In the genomic region with DNA sequence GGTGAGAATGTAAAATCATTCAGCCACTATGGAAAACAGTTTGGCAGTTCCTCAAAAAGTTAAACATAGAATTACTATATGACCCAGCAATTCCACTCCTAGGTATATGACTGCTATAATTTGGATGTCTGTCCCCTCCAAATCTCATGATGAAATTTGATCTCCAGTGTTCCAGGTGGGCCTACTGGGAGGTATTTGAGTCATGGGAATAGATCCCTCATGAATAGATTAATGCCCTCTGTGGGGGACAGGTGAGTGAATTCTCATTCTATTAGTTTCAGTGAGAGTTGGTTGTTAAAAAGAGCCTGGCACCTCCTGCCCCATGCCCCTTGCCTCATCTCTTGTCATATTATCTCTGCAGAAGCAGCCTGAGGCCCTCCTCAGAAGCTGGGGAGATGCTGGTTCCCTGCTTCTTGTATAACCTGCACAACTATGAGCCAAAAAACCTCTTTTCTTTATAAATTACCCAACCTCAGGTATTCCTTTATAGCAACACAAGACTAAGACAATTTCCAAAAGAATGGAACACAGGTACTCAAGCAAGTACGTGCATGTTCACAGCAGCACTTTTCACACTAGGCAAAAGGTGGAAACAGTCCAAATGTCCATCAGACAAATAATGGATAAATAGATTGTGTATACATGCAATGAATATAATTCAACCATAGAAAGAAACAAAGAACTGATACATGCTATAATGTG, we compare ENCODE assay signal across 20 cellular contexts. TPM values are rescaled to one million over a fixed set of nuclear protein-coding genes. Genes with fewer than 3 reads are reported as not detected.
DNase-seq lines count a peak whose midpoint lies in the region; ATAC-seq, FAIRE-seq and TF ChIP-seq lines count a peak whose summit lies in the region.
"Had no signal": no experiment of that assay in that cellular context is flagged by ENCODE, and none has a peak within 500 bp of the region (broad histone marks: within the 10 kb centered on the region; RNA-seq: fewer than 3 reads in every experiment).

No MANE protein-coding gene starts in this region.

- no peaks in the 10 kb centered on the region for H3K79me2 ChIP-seq in OCI-LY3 (ENCODE audit: low read length)
- no peaks in the 10 kb centered on the region for H3K79me2 ChIP-seq in keratinocyte (ENCODE audit: control insufficient read depth, insufficient read depth, low read length)

- H3K9me3 ChIP-seq in OCI-LY3 (ENCODE audit: insufficient read depth, low read length), result no peaks in the 10 kb centered on the region
- no peaks in the 10 kb centered on the region for H3K9me3 ChIP-seq in keratinocyte (ENCODE audit: control insufficient read depth, low read depth, low read length)
- H3K9me3 ChIP-seq: BLaER1, Caco-2 had no signal

- H3K4me1 ChIP-seq in OCI-LY3 (ENCODE audit: low read length) (peaks cover 25% of the 10 kb centered on the region), keratinocyte (ENCODE audit: control insufficient read depth, extremely low read depth, insufficient read depth, low read length) (peaks cover 25% of the 10 kb centered on the region)
- H3K4me1 ChIP-seq: BLaER1 had no signal

- H2AFZ ChIP-seq in OCI-LY3 (ENCODE audit: low read depth, low read length), result no peak overlapping the region
- H2AFZ ChIP-seq in keratinocyte (ENCODE audit: control insufficient read depth, low read length), result no peak overlapping the region

- H3K9ac ChIP-seq in OCI-LY3 (ENCODE audit: low read length) (no peak overlapping the region), keratinocyte (ENCODE audit: control insufficient read depth, extremely low read depth, insufficient read depth, low read length) (no peak overlapping the region)
- H3K9ac ChIP-seq: BLaER1 had no signal

- no peaks in the 10 kb centered on the region for H3K9me1 ChIP-seq in keratinocyte (ENCODE audit: control insufficient read depth, extremely low read depth, insufficient read depth, low read length)

- peak; percentile 16 for ATAC-seq in HG02870 (IDR thresholded peaks at IDR 0.05; ENCODE audit: unreplicated experiment)
- ATAC-seq: CD8-positive, alpha-beta T cell; GM23338; HCT116 had no signal

- no peaks in the 10 kb centered on the region for H3K27me3 ChIP-seq in OCI-LY3 (ENCODE audit: low read depth, low read length)
- no peaks in the 10 kb centered on the region for H3K27me3 ChIP-seq in keratinocyte (ENCODE audit: control insufficient read depth, extremely low read depth, insufficient read depth, low read length)
- H3K27me3 ChIP-seq: BLaER1 had no signal

- H3K27ac ChIP-seq in OCI-LY3 (ENCODE audit: low read length) (no peak overlapping the region), epithelial cell of prostate (peak overlapping the region; percentile 18), keratinocyte (ENCODE audit: control insufficient read depth, insufficient read depth, low read length) (no peak overlapping the region)
- H3K27ac ChIP-seq: BLaER1, C4-2B had no signal

- TF ChIP-seq CTCF in OCI-LY3 (IDR thresholded peaks at IDR 0.05; ENCODE audit: low read depth, low read length) (no peak), keratinocyte (optimal IDR thresholded peaks at IDR 0.05 in 1 of 3, IDR thresholded peaks at IDR 0.05 in 1 of 3, conservative IDR thresholded peaks at IDR 0.05 in 1 of 3; ENCODE audit: extremely low read depth in 1 of 3, insufficient read depth in 2 of 3, low read length in 3 of 3) (no peak)

- H3K4me3 ChIP-seq in OCI-LY3 (ENCODE audit: low read length), result no peak overlapping the region
- no peak overlapping the region for H3K4me3 ChIP-seq in keratinocyte (ENCODE audit: control insufficient read depth in 2 of 3, extremely low read depth in 1 of 3, insufficient read depth in 2 of 3, low read depth in 1 of 3, low read length in 3 of 3)
- H3K4me3 ChIP-seq: BLaER1, GM23338 had no signal

- DNase-seq in epithelial cell of prostate (ENCODE audit: low read depth, low spot score) (no peak), keratinocyte (ENCODE audit: low read depth, low spot score) (no peak), NCI-H2029 (lab: John Stamatoyannopoulos, UW) (no peak), G401 (ENCODE audit: low spot score) (no peak), hippocampal formation (lab: John Stamatoyannopoulos, UW) (no peak)
- DNase-seq: Caco-2; CD4-positive, CD25-positive, alpha-beta regulatory T cell; CD8-positive, alpha-beta T cell; DMS79; EL; GF-D8; H9; HFFc6 had no signal

- H3K4me2 ChIP-seq in OCI-LY3 (ENCODE audit: low read length) (peak overlapping the region; percentile 39; the same call in 1 of the 2 replicates), keratinocyte (ENCODE audit: control insufficient read depth, extremely low read depth, insufficient read depth, low read depth, low read length) (peak overlapping the region; percentile 42)
- H3K4me2 ChIP-seq: BLaER1, GM23338 had no signal

- H3K36me3 ChIP-seq in OCI-LY3 (replicated peaks; ENCODE audit: low read depth, low read length), result no peaks in the 10 kb centered on the region
- no peaks in the 10 kb centered on the region for H3K36me3 ChIP-seq in keratinocyte (ENCODE audit: control insufficient read depth in 2 of 2, extremely low read depth in 1 of 2, insufficient read depth in 2 of 2, low read length in 2 of 2)
- H3K36me3 ChIP-seq: BLaER1 had no signal

- no peaks in the 10 kb centered on the region for H4K20me1 ChIP-seq in OCI-LY3 (ENCODE audit: insufficient read depth, low read length)
- no peaks in the 10 kb centered on the region for H4K20me1 ChIP-seq in keratinocyte (ENCODE audit: control insufficient read depth, extremely low read depth, insufficient read depth, low read length)
- H4K20me1 ChIP-seq: BLaER1 had no signal

- in situ Hi-C loops in G401 (cut with HindIII; ENCODE audit: low sequenced_read_pairs), result no loop called here

- FAIRE-seq in keratinocyte (lab: Jason Lieb, UNC), result no peak
- FAIRE-seq: GM18507 had no signal

- dilution Hi-C loops in keratinocyte (cut with MboI; ENCODE audit: extremely low pct_ligation_motif_present, low sequenced_read_pairs), result no loop called here

RNA-seq across cellular contexts. Expression of a gene that starts 8.8 kb away (rescaled TPM):
- 35.7 to 70.4 TPM (median 52.3 TPM) in 3 replicates for polyA plus RNA-seq in keratinocyte
- polyA plus RNA-seq in keratinocyte (2011; ENCODE audit: low read depth), result 38.6 TPM
- 32.3 and 32.7 TPM in 2 replicates for polyA plus RNA-seq in keratinocyte (2011; cell fraction: cytosol; rRNA removed)
- polyA plus RNA-seq in keratinocyte (2011; cell fraction: nucleus; rRNA removed), result 127 and 163 TPM in 2 replicates
- 25.9 and 43.2 TPM in 2 replicates for polyA plus RNA-seq in keratinocyte (2012; ENCODE audit: low replicate concordance)
- polyA minus RNA-seq in keratinocyte, result 34.9 to 50.0 TPM (median 40.9 TPM) in 3 replicates
- polyA minus RNA-seq in keratinocyte (2011; cell fraction: cytosol; rRNA and poly(A)+ RNA removed), result 29.9 TPM
- polyA minus RNA-seq in keratinocyte (2011; cell fraction: nucleus; rRNA and poly(A)+ RNA removed), result 21.9 and 32.6 TPM in 2 replicates
- total RNA-seq in G401 (2014; rRNA removed; shearing (Covaris generic)), result 19.1 and 29.9 TPM in 2 replicates

RNA-seq across cellular contexts. Expression of a gene that starts 30.2 kb away (rescaled TPM):
- 18.1 to 21.3 TPM (median 20.9 TPM) in 3 replicates for polyA plus RNA-seq in keratinocyte
- polyA plus RNA-seq in keratinocyte (2011; ENCODE audit: low read depth), result 7.1 TPM
- 7.8 and 12.1 TPM in 2 replicates for polyA plus RNA-seq in keratinocyte (2011; cell fraction: cytosol; rRNA removed)
- polyA plus RNA-seq in keratinocyte (2011; cell fraction: nucleus; rRNA removed), result 25.0 and 28.5 TPM in 2 replicates
- 7.4 and 12.1 TPM in 2 replicates for polyA plus RNA-seq in keratinocyte (2012; ENCODE audit: low replicate concordance)
- 18.2 to 60.4 TPM (median 50.2 TPM) in 3 replicates for polyA minus RNA-seq in keratinocyte
- 24.9 TPM for polyA minus RNA-seq in keratinocyte (2011; cell fraction: cytosol; rRNA and poly(A)+ RNA removed)
- polyA minus RNA-seq in keratinocyte (2011; cell fraction: nucleus; rRNA and poly(A)+ RNA removed), result 60.9 and 105 TPM in 2 replicates
- 8.4 and 17.0 TPM in 2 replicates for total RNA-seq in G401 (2014; rRNA removed; shearing (Covaris generic))
